In the genomic region with DNA sequence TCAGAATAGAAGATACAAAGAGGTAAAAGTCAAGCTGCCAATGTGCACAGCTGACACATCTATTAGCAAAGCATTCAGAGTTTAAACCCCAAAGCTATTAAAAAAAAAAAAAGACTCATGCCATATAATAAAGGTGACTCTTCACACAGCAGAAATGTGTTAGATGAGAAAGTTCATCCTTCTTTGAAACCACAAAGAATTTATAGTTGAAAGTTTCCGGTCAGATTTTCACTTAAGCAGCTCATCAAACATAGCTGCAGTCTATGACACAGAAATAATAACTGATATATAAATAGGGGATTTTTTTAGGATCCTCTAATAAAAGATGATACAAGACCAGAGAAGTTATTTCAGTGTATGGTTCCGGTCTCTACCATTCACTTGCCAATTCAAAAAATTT, we compare ENCODE assay signal across 11 cellular contexts.
DNase-seq lines count a peak whose midpoint lies in the region; ATAC-seq, FAIRE-seq and TF ChIP-seq lines count a peak whose summit lies in the region.
"Had no signal": no experiment of that assay in that cellular context is flagged by ENCODE, and none has a peak within 500 bp of the region (broad histone marks: within the 10 kb centered on the region; RNA-seq: fewer than 3 reads in every experiment).

No MANE protein-coding gene starts in this region.

- no peaks in the 10 kb centered on the region for H3K36me3 ChIP-seq in bronchial epithelial cell (ENCODE audit: control insufficient read depth, insufficient read depth, low read length)
- H3K36me3 ChIP-seq: HAP-1 had no signal

- no peak overlapping the region for H3K4me3 ChIP-seq in bronchial epithelial cell (ENCODE audit: low read depth, low read length)
- H3K4me3 ChIP-seq: HAP-1 had no signal

- POLR2A ChIA-PET in HEK293T (lab: Yijun Ruan, JAX) = interaction anchor here (1.0 kb wide), 1 partner anchor 77 kb away, joined by 3 read pairs; a partner anchor contains a TSS

- no peak for FAIRE-seq in bronchial epithelial cell (lab: Jason Lieb, UNC)
- FAIRE-seq: urothelium cell line had no signal

- no peak for ATAC-seq in HG03469 (IDR thresholded peaks at IDR 0.05; ENCODE audit: unreplicated experiment)
- ATAC-seq in HG03571 (IDR thresholded peaks at IDR 0.05; ENCODE audit: unreplicated experiment) = no peak

- DNase-seq in GM03348 (ENCODE audit: low spot score) = peak; percentile 30
- DNase-seq in LoVo (ENCODE audit: low spot score) = peak; percentile 45
- peak; percentile 51 for DNase-seq in bronchial epithelial cell (ENCODE audit: low read depth)
- DNase-seq in renal cortical epithelial cell (ENCODE audit: low read depth) = peak; percentile 67
- DNase-seq in stimulated activated CD4-positive, alpha-beta T cell treated with anti-CD3 and anti-CD28 coated beads, Interleukin-1b, Interleukin-23, amount 100 ng/mL, for 48 hours = no peak
- DNase-seq in HEK293T (ENCODE audit: extremely low spot score) = no peak
- DNase-seq: T-helper 1 cell had no signal

- TF ChIP-seq CTCF in bronchial epithelial cell (IDR thresholded peaks at IDR 0.05; ENCODE audit: insufficient read depth, low read length, severe bottlenecking) = no peak

- CTCF ChIA-PET in HEK293T (lab: Yijun Ruan, JAX) = interaction anchor here (0.6 kb wide), 1 partner anchor 701 kb away, joined by 4 read pairs; no protein-coding TSS in a partner anchor

- no peaks in the 10 kb centered on the region for H3K27me3 ChIP-seq in bronchial epithelial cell (ENCODE audit: control insufficient read depth, insufficient read depth, low read length)

TF ChIP-seq in HEK293T, 16 proteins besides CTCF, POLR2A, EP300 and RAD21:
- TF ChIP-seq TARDBP (IDR thresholded peaks at IDR 0.05) = no peak
- TF ChIP-seq CTBP1 (IDR thresholded peaks at IDR 0.05; ENCODE audit: borderline replicate concordance) = no peak
- no peak for TF ChIP-seq BHLHE40 (IDR thresholded peaks at IDR 0.05; ENCODE audit: borderline replicate concordance)
- no peak for TF ChIP-seq ARNT (IDR thresholded peaks at IDR 0.05)
- no peak for TF ChIP-seq HDGF (IDR thresholded peaks at IDR 0.05; ENCODE audit: borderline replicate concordance)
- no peak for TF ChIP-seq FOXM1 (IDR thresholded peaks at IDR 0.05; ENCODE audit: borderline replicate concordance)
- no peak for TF ChIP-seq ELF4 (IDR thresholded peaks at IDR 0.05)
- no peak for TF ChIP-seq SP1 (IDR thresholded peaks at IDR 0.05)
- TF ChIP-seq, protein P1, sequence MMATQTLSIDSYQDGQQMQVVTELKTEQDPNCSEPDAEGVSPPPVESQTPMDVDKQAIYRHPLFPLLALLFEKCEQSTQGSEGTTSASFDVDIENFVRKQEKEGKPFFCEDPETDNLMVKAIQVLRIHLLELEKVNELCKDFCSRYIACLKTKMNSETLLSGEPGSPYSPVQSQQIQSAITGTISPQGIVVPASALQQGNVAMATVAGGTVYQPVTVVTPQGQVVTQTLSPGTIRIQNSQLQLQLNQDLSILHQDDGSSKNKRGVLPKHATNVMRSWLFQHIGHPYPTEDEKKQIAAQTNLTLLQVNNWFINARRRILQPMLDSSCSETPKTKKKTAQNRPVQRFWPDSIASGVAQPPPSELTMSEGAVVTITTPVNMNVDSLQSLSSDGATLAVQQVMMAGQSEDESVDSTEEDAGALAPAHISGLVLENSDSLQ (IDR thresholded peaks at IDR 0.05) = no peak
- TF ChIP-seq LEF1 (IDR thresholded peaks at IDR 0.05; ENCODE audit: borderline replicate concordance) = no peak

Comparison
In these comparisons a context has a peak if more than half of its experiments do, and no peak if none do; other contexts are left out.
1. DNase-seq: peak in GM03348 (single experiment), LoVo (single experiment), bronchial epithelial cell (single experiment) and renal cortical epithelial cell (single experiment); none in stimulated activated CD4-positive, alpha-beta T cell treated with anti-CD3 and anti-CD28 coated beads, Interleukin-1b, Interleukin-23, amount 100 ng/mL, for 48 hours (single experiment) and HEK293T (single experiment).